9 cellular contexts compared by ENCODE assay signal in genomic region chr1:30259631-30260030, GRCh38.
"Had no signal": no experiment of that assay in that cellular context is flagged by ENCODE, and none has a peak within 500 bp of the region (broad histone marks: within the 10 kb centered on the region; RNA-seq: fewer than 3 reads in every experiment).

No MANE protein-coding gene starts in this region.

- H3K4me1 Mint-ChIP-seq: IgD-negative memory B cell had no signal

- FAIRE-seq: H54, HepG2 had no signal

- ATAC-seq: HepG2 had no signal

- H3K4me3 Mint-ChIP-seq: H9, IgD-negative memory B cell had no signal

- H3K27ac ChIP-seq: GM23248, HL-60 had no signal

- H3K27ac Mint-ChIP-seq: H9 had no signal

- DNase-seq: GM23248, GOT3, H9, HCEC 1CT, KBM-7 had no signal

- H3K4me3 ChIP-seq: GM23248 had no signal

- H3K36me3 Mint-ChIP-seq: IgD-negative memory B cell had no signal

- H3K9me3 Mint-ChIP-seq: H9 had no signal
